8 cellular contexts compared by ENCODE assay signal in the genomic region with DNA sequence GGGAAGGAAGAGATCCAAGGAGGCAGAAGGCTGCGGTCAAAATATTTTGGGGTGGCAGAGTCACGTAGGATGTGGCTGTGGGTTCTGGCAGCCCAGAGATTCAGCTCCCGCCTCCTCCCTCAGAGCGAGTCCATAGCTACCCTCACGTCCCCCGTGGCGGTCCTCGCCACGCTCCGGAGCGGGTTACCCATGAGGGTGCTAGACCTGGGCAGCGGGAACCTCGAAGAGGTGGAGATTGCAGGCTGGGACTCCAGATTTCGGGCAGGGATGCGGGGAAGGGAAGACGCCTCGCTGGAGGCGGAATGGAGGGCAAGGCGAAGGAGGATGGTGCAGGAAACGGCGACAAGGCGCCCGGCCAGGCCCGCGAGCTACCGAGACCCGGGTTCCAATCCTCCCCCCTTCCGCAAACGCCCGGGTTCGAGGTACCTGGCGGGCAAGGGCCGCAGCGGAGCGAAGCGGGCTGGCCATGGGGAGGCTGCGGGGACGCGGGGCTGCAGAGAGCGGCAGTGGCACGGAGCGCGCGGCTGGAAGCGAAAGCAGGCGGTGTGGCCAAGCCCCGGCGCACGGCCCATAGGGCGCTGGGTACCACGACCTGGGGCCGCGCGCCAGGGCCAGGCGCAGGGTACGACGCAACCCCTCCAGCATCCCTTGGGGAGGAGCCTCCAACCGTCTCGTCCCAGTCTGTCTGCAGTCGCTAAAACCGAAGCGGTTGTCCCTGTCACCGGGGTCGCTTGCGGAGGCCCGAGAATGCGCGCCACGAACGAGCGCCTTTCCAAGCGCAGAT. TPM values are rescaled to one million over a fixed set of nuclear protein-coding genes. Genes with fewer than 3 reads are reported as not detected.
DNase-seq lines count a peak whose midpoint lies in the region; ATAC-seq and TF ChIP-seq lines count a peak whose summit lies in the region.

No MANE protein-coding gene starts in this region.

- H3K27ac Mint-ChIP-seq in central memory CD8-positive, alpha-beta T cell (ENCODE audit: low read depth) = no peak overlapping the region

- peak; percentile 37 for DNase-seq in activated CD4-positive, alpha-beta T cell treated with anti-CD3 and anti-CD28 coated beads for 48 hours
- no peak for DNase-seq in activated CD4-positive, alpha-beta T cell treated with anti-CD3 and anti-CD28 coated beads, Interleukin-2, amount 50 U/mL, for 1 hour
- DNase-seq in central memory CD8-positive, alpha-beta T cell (ENCODE audit: low spot score in 2 of 2) = no peak
- DNase-seq in kidney epithelial cell (ENCODE audit: low read depth) (no peak), NCI-H2107 treated with DMSO at 0.1 percent for 48 hours (lab: John Stamatoyannopoulos, UW; ENCODE audit: unreplicated experiment) (no peak), Kasumi-1 (lab: John Stamatoyannopoulos, UW) (no peak)
- peak; percentile 50 for DNase-seq in stimulated activated CD4-positive, alpha-beta T cell treated with anti-CD3 and anti-CD28 coated beads, Interleukin-15, amount 100 ng/mL, for 24 hours

- H3K9me3 ChIP-seq in HUES6 (ENCODE audit: control insufficient read depth, insufficient read depth, low read depth, low read length) = no peaks in the 10 kb centered on the region

- H3K27me3 Mint-ChIP-seq in central memory CD8-positive, alpha-beta T cell = peaks cover 24% of the 10 kb centered on the region

- H3K9me3 Mint-ChIP-seq in central memory CD8-positive, alpha-beta T cell = no peaks in the 10 kb centered on the region

- H3K4me3 ChIP-seq in HUES6 (ENCODE audit: low read depth, low read length) (peak overlapping the region; percentile 71), kidney epithelial cell (ENCODE audit: low read depth, low read length) (peak overlapping the region; percentile 51)

- no peak for TF ChIP-seq CTCF in kidney epithelial cell (IDR thresholded peaks at IDR 0.05; ENCODE audit: insufficient read depth, low read length, poor library complexity, severe bottlenecking)

- ATAC-seq in central memory CD8-positive, alpha-beta T cell (replicated peaks; ENCODE audit: extremely low read depth, poor library complexity, severe bottlenecking) = peak; percentile 44

- H3K4me1 ChIP-seq in HUES6 (ENCODE audit: control insufficient read depth, insufficient read depth, low read length) = peaks cover 48% of the 10 kb centered on the region

- no peaks in the 10 kb centered on the region for H3K36me3 Mint-ChIP-seq in central memory CD8-positive, alpha-beta T cell (ENCODE audit: insufficient read depth)

- H3K27me3 ChIP-seq in HUES6 (ENCODE audit: control insufficient read depth, insufficient read depth, low read length) = peaks cover 16% of the 10 kb centered on the region
- H3K27me3 ChIP-seq in kidney epithelial cell (ENCODE audit: control insufficient read depth, insufficient read depth, low read length) = no peaks in the 10 kb centered on the region

- peaks cover 16% of the 10 kb centered on the region for H3K36me3 ChIP-seq in HUES6 (ENCODE audit: control insufficient read depth, insufficient read depth, low read length)
- H3K36me3 ChIP-seq in kidney epithelial cell (ENCODE audit: control insufficient read depth, insufficient read depth, low read length) = no peaks in the 10 kb centered on the region

- peak overlapping the region; percentile 83 for H3K4me3 Mint-ChIP-seq in central memory CD8-positive, alpha-beta T cell

- H3K4me1 Mint-ChIP-seq in central memory CD8-positive, alpha-beta T cell = peaks cover 10% of the 10 kb centered on the region

- 0 out of 2 replicates have a peak overlapping the region, but pooled peaks have one; percentile 11 for H3K27ac ChIP-seq in HUES6 (ENCODE audit: low read depth, low read length)

- H3K9ac ChIP-seq in HUES6 (ENCODE audit: low read length) = peak overlapping the region; percentile 80

RNA-seq across cellular contexts. Expression of a gene that starts 46.2 kb away (rescaled TPM):
- 89.1 and 103 TPM in 2 replicates for total RNA-seq in kidney epithelial cell

Comparison
In these comparisons a context has a peak if more than half of its experiments do, and no peak if none do; other contexts are left out.
1. DNase-seq: peak in activated CD4-positive, alpha-beta T cell treated with anti-CD3 and anti-CD28 coated beads for 48 hours (single experiment) and stimulated activated CD4-positive, alpha-beta T cell treated with anti-CD3 and anti-CD28 coated beads, Interleukin-15, amount 100 ng/mL, for 24 hours (single experiment); none in activated CD4-positive, alpha-beta T cell treated with anti-CD3 and anti-CD28 coated beads, Interleukin-2, amount 50 U/mL, for 1 hour (single experiment), central memory CD8-positive, alpha-beta T cell (0 of 2), kidney epithelial cell (single experiment), NCI-H2107 treated with DMSO at 0.1 percent for 48 hours (single experiment) and Kasumi-1 (0 of 2).